33 cellular contexts compared by ENCODE assay signal in genomic region chr3:182896553-182896952, GRCh38.
"Had no signal": no experiment of that assay in that cellular context is flagged by ENCODE, and none has a peak within 500 bp of the region (broad histone marks: within the 10 kb centered on the region; RNA-seq: fewer than 3 reads in every experiment).

No MANE protein-coding gene starts in this region.

- H3K9me3 ChIP-seq: adrenal gland, ascending aorta, breast epithelium, colonic mucosa, esophagus muscularis mucosa, gastroesophageal sphincter had no signal

- H3K27me3 Mint-ChIP-seq: activated CD4-positive, alpha-beta memory T cell treated with anti-CD3 and anti-CD28 coated beads for 36 hours; activated CD4-positive, alpha-beta T cell treated with anti-CD3 and anti-CD28 coated beads for 36 hours; activated CD4-positive, alpha-beta T cell treated with anti-CD3 and anti-CD28 coated beads, Interleukin-2, amount 10 ng/mL, durations not matched to agents 24 days and 14 days; activated CD8-positive, alpha-beta memory T cell treated with anti-CD3 and anti-CD28 coated beads, Interleukin-2, amount 10 ng/mL, durations not matched to agents 7 days and 5 days; activated naive CD4-positive, alpha-beta T cell treated with anti-CD3 and anti-CD28 coated beads, Interleukin-2, amount 50 U/mL, for 24 hours; activated naive CD8-positive, alpha-beta T cell treated with anti-CD3 and anti-CD28 coated beads for 36 hours; activated naive CD8-positive, alpha-beta T cell treated with anti-CD3 and anti-CD28 coated beads, Interleukin-2, amount 50 U/mL, for 24 hours; brain; dendritic cell treated with granulocyte-macrophage colony-stimulating factor and Interleukin-4, amounts not matched to agents 40 ng/mL and 50 ng/mL, for 4 days had no signal

- H3K4me3 ChIP-seq: adrenal gland, ascending aorta, breast epithelium, cardiac muscle cell, colonic mucosa, dorsolateral prefrontal cortex, esophagus muscularis mucosa, gastroesophageal sphincter had no signal

- H3K36me3 ChIP-seq: colonic mucosa had no signal

- H3K9me3 Mint-ChIP-seq: activated CD4-positive, alpha-beta memory T cell treated with anti-CD3 and anti-CD28 coated beads for 36 hours; activated CD4-positive, alpha-beta T cell treated with anti-CD3 and anti-CD28 coated beads, Interleukin-2, amount 10 ng/mL, durations not matched to agents 24 days and 14 days; activated naive CD4-positive, alpha-beta T cell treated with anti-CD3 and anti-CD28 coated beads for 36 hours; activated naive CD4-positive, alpha-beta T cell treated with anti-CD3 and anti-CD28 coated beads, Interleukin-2, amount 50 U/mL, for 24 hours; activated naive CD8-positive, alpha-beta T cell treated with anti-CD3 and anti-CD28 coated beads for 36 hours; activated naive CD8-positive, alpha-beta T cell treated with anti-CD3 and anti-CD28 coated beads, Interleukin-2, amount 50 U/mL, for 24 hours; activated T-helper 1 cell treated with anti-CD3 and anti-CD28 coated beads, Interleukin-12 subunit alpha, Interleukin-12 subunit beta, Interleukin-2, Interleukin-4 antibody, amounts not matched to agents 30 ng/mL and 10 ng/mL and 1 ng/mL, durations not matched to agents 14 hours and 24 hours and 36 hours; activated T-helper 2 cell treated with anti-CD3 and anti-CD28 coated beads, Interferon-gamma antibody, Interleukin-2, Interleukin-4, amounts not matched to agents 10 μg/mL and 5 μg/mL and 100 μg/mL, durations not matched to agents 14 hours and 24 hours and 36 hours; brain; dendritic cell treated with granulocyte-macrophage colony-stimulating factor and Interleukin-4, amounts not matched to agents 40 ng/mL and 50 ng/mL, for 4 days; endodermal cell had no signal

- ATAC-seq: activated CD4-positive, alpha-beta T cell treated with anti-CD3 and anti-CD28 coated beads for 36 hours; activated CD8-positive, alpha-beta memory T cell treated with anti-CD3 and anti-CD28 coated beads, Interleukin-2, amount 10 ng/mL, durations not matched to agents 7 days and 5 days; activated CD8-positive, alpha-beta T cell treated with anti-CD3 and anti-CD28 coated beads, Interleukin-2, amount 10 ng/mL, durations not matched to agents 7 days and 5 days; activated naive CD8-positive, alpha-beta T cell treated with anti-CD3 and anti-CD28 coated beads, Interleukin-2, amount 50 U/mL, for 24 hours; foreskin keratinocyte; gastroesophageal sphincter had no signal

- H3K27me3 ChIP-seq: adrenal gland, ascending aorta, breast epithelium, cardiac muscle cell, colonic mucosa, dorsolateral prefrontal cortex, esophagus muscularis mucosa, foreskin keratinocyte, gastroesophageal sphincter had no signal

- H3K4me3 Mint-ChIP-seq: activated CD4-positive, alpha-beta memory T cell treated with anti-CD3 and anti-CD28 coated beads for 36 hours; activated CD4-positive, alpha-beta T cell treated with anti-CD3 and anti-CD28 coated beads for 36 hours; activated CD4-positive, alpha-beta T cell treated with anti-CD3 and anti-CD28 coated beads, Interleukin-2, amount 10 ng/mL, durations not matched to agents 24 days and 14 days; activated CD8-positive, alpha-beta memory T cell treated with anti-CD3 and anti-CD28 coated beads, Interleukin-2, amount 10 ng/mL, durations not matched to agents 7 days and 5 days; activated CD8-positive, alpha-beta T cell treated with anti-CD3 and anti-CD28 coated beads, Interleukin-2, amount 10 ng/mL, durations not matched to agents 7 days and 5 days; activated naive CD4-positive, alpha-beta T cell treated with anti-CD3 and anti-CD28 coated beads for 36 hours; activated naive CD4-positive, alpha-beta T cell treated with anti-CD3 and anti-CD28 coated beads, Interleukin-2, amount 50 U/mL, for 24 hours; activated naive CD8-positive, alpha-beta T cell treated with anti-CD3 and anti-CD28 coated beads for 36 hours; activated naive CD8-positive, alpha-beta T cell treated with anti-CD3 and anti-CD28 coated beads, Interleukin-2, amount 50 U/mL, for 24 hours; activated T-helper 1 cell treated with anti-CD3 and anti-CD28 coated beads, Interleukin-12 subunit alpha, Interleukin-12 subunit beta, Interleukin-2, Interleukin-4 antibody, amounts not matched to agents 30 ng/mL and 10 ng/mL and 1 ng/mL, durations not matched to agents 14 hours and 24 hours and 36 hours; brain; dendritic cell treated with granulocyte-macrophage colony-stimulating factor and Interleukin-4, amounts not matched to agents 40 ng/mL and 50 ng/mL, for 4 days; endodermal cell had no signal

- H3K4me1 ChIP-seq: adrenal gland, ascending aorta, breast epithelium, colonic mucosa, foreskin keratinocyte had no signal

- DNase-seq: activated CD4-positive, alpha-beta memory T cell treated with anti-CD3 and anti-CD28 coated beads for 36 hours; activated CD4-positive, alpha-beta T cell treated with anti-CD3 and anti-CD28 coated beads for 36 hours; activated CD4-positive, alpha-beta T cell treated with anti-CD3 and anti-CD28 coated beads, Interleukin-2, amount 10 ng/mL, durations not matched to agents 24 days and 14 days; activated CD4-positive, CD25-positive, alpha-beta regulatory T cell; activated CD4-positive, CD25-positive, alpha-beta regulatory T cell treated with anti-CD3 and anti-CD28 coated beads, Interleukin-2, amount 50 U/mL, for 72 hours; activated CD8-positive, alpha-beta memory T cell treated with anti-CD3 and anti-CD28 coated beads, Interleukin-2, amount 10 ng/mL, durations not matched to agents 7 days and 5 days; activated CD8-positive, alpha-beta memory T cell treated with anti-CD3 and anti-CD28 coated beads, Interleukin-2, amount 50 U/mL, for 4 hours; activated CD8-positive, alpha-beta T cell treated with anti-CD3 and anti-CD28 coated beads, Interleukin-2, amount 10 ng/mL, durations not matched to agents 7 days and 5 days; activated effector memory CD4-positive, alpha-beta T cell treated with anti-CD3 and anti-CD28 coated beads, Interleukin-2, amount 50 U/mL, for 16 hours; activated naive CD4-positive, alpha-beta T cell treated with anti-CD3 and anti-CD28 coated beads for 36 hours; activated naive CD8-positive, alpha-beta T cell treated with anti-CD3 and anti-CD28 coated beads for 36 hours; activated naive CD8-positive, alpha-beta T cell treated with anti-CD3 and anti-CD28 coated beads, Interleukin-2, amount 50 U/mL, for 24 hours; activated T-cell treated with anti-CD3 and anti-CD28 coated beads, Interleukin-2, amount 50 U/mL, for 1 hour; activated T-cell treated with anti-CD3 and anti-CD28 coated beads, Interleukin-2, amount 50 U/mL, for 48 hours; adrenal gland; central memory CD4-positive, alpha-beta T cell; cerebellar nuclear complex; colonic mucosa; dorsolateral prefrontal cortex; effector memory CD4-positive, alpha-beta T cell; endodermal cell; foreskin keratinocyte; T-helper 2 cell had no signal

- H3K27ac ChIP-seq: adrenal gland, ascending aorta, breast epithelium, cardiac muscle cell, colonic mucosa, dorsolateral prefrontal cortex, esophagus muscularis mucosa, foreskin keratinocyte, gastroesophageal sphincter had no signal

- H3K27ac Mint-ChIP-seq: activated CD4-positive, alpha-beta memory T cell treated with anti-CD3 and anti-CD28 coated beads for 36 hours; activated CD4-positive, alpha-beta T cell treated with anti-CD3 and anti-CD28 coated beads for 36 hours; activated CD4-positive, alpha-beta T cell treated with anti-CD3 and anti-CD28 coated beads, Interleukin-2, amount 10 ng/mL, durations not matched to agents 24 days and 14 days; activated CD8-positive, alpha-beta memory T cell treated with anti-CD3 and anti-CD28 coated beads, Interleukin-2, amount 10 ng/mL, durations not matched to agents 7 days and 5 days; activated CD8-positive, alpha-beta T cell treated with anti-CD3 and anti-CD28 coated beads, Interleukin-2, amount 10 ng/mL, durations not matched to agents 7 days and 5 days; activated naive CD4-positive, alpha-beta T cell treated with anti-CD3 and anti-CD28 coated beads for 36 hours; activated naive CD4-positive, alpha-beta T cell treated with anti-CD3 and anti-CD28 coated beads, Interleukin-2, amount 50 U/mL, for 24 hours; activated naive CD8-positive, alpha-beta T cell treated with anti-CD3 and anti-CD28 coated beads for 36 hours; activated naive CD8-positive, alpha-beta T cell treated with anti-CD3 and anti-CD28 coated beads, Interleukin-2, amount 50 U/mL, for 24 hours; activated T-helper 1 cell treated with anti-CD3 and anti-CD28 coated beads, Interleukin-12 subunit alpha, Interleukin-12 subunit beta, Interleukin-2, Interleukin-4 antibody, amounts not matched to agents 30 ng/mL and 10 ng/mL and 1 ng/mL, durations not matched to agents 14 hours and 24 hours and 36 hours; activated T-helper 2 cell treated with anti-CD3 and anti-CD28 coated beads, Interferon-gamma antibody, Interleukin-2, Interleukin-4, amounts not matched to agents 10 μg/mL and 5 μg/mL and 100 μg/mL, durations not matched to agents 14 hours and 24 hours and 36 hours; dendritic cell treated with granulocyte-macrophage colony-stimulating factor and Interleukin-4, amounts not matched to agents 40 ng/mL and 50 ng/mL, for 4 days; endodermal cell had no signal

- H3K4me1 Mint-ChIP-seq: activated CD4-positive, alpha-beta T cell treated with anti-CD3 and anti-CD28 coated beads for 36 hours; activated CD8-positive, alpha-beta memory T cell treated with anti-CD3 and anti-CD28 coated beads, Interleukin-2, amount 10 ng/mL, durations not matched to agents 7 days and 5 days; activated naive CD8-positive, alpha-beta T cell treated with anti-CD3 and anti-CD28 coated beads, Interleukin-2, amount 50 U/mL, for 24 hours; brain; endodermal cell had no signal
